Comparison of ENCODE assay signal across 1 cellular context in genomic region chr9:14250779-14251145, GRCh38.
TF ChIP-seq lines count a peak whose summit lies in the region.

No MANE protein-coding gene starts in this region.

TF ChIP-seq in HCT116, 20 proteins besides CTCF, POLR2A, EP300 and RAD21 (continued from another document):
- TF ChIP-seq REST (IDR thresholded peaks at IDR 0.05; ENCODE audit: low read depth) (no peak), SIN3A (IDR thresholded peaks at IDR 0.05; ENCODE audit: low read depth) (no peak), EGR1 (IDR thresholded peaks at IDR 0.05; ENCODE audit: low read depth) (no peak), TCF7L2 (IDR thresholded peaks at IDR 0.05; ENCODE audit: borderline replicate concordance, extremely low read depth, insufficient read depth, insufficient read length) (no peak)
